Comparison of ENCODE assay signal across 10 cellular contexts in the genomic region with DNA sequence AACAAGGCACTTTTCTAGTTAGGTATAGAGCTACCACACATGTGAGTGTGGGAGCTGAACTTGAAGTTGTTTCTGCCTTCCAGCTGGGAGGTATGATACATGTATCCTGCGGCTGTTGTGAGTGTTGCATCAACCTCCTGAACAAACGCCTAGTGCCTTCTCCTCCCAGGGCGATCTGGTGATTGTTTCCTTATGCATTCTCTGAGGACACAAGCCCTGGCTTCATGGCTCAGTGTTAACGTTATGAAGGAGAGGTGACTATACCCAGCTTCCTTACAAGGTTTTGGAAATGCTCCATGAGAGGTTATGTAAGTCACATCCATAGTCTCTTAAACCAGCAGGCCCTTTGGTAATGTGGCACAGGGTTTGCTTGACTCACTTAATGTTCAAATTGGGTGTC.
DNase-seq lines count a peak whose midpoint lies in the region; ATAC-seq, FAIRE-seq and TF ChIP-seq lines count a peak whose summit lies in the region.
"Had no signal": no experiment of that assay in that cellular context is flagged by ENCODE, and none has a peak within 500 bp of the region (broad histone marks: within the 10 kb centered on the region; RNA-seq: fewer than 3 reads in every experiment).

No MANE protein-coding gene starts in this region.

- CTCF ChIA-PET in endothelial cell of umbilical vein (lab: Charles Lee) = interaction anchor here (0.9 to 1.9 kb wide), 4 partner anchors 10 to 102 kb away, joined by 3 to 9 read pairs (median 4); no protein-coding TSS in a partner anchor

- POLR2A ChIA-PET in endothelial cell of umbilical vein (lab: Charles Lee) = no interaction called here

- no peaks in the 10 kb centered on the region for H4K20me1 ChIP-seq in endothelial cell of umbilical vein (replicated peaks; ENCODE audit: control insufficient read depth, extremely low read depth, insufficient read depth, low read length)

- FAIRE-seq in endothelial cell of umbilical vein (lab: Jason Lieb, UNC) = peak; percentile 64

- no TSS peak for BruUV-seq in endothelial cell of umbilical vein (replicated peaks; lab: Mats Ljungman, UMichigan)

- H3K4me3 ChIP-seq in endothelial cell of umbilical vein (replicated peaks in 1 of 3; ENCODE audit: insufficient read depth in 1 of 3, low read depth in 1 of 3, low read length in 3 of 3) (no peak overlapping the region), prostate gland (no peak overlapping the region)

- peaks cover 9% of the 10 kb centered on the region for H3K36me3 Mint-ChIP-seq in nephron progenitor cell (ENCODE audit: low read depth)
- H3K36me3 Mint-ChIP-seq: activated naive CD4-positive, alpha-beta T cell treated with anti-CD3 and anti-CD28 coated beads, Interleukin-2, amount 50 U/mL, for 24 hours had no signal

- H3K9me3 Mint-ChIP-seq in nephron progenitor cell = no peaks in the 10 kb centered on the region
- H3K9me3 Mint-ChIP-seq: activated naive CD4-positive, alpha-beta T cell treated with anti-CD3 and anti-CD28 coated beads, Interleukin-2, amount 50 U/mL, for 24 hours had no signal

- H3K9me1 ChIP-seq in endothelial cell of umbilical vein (replicated peaks; ENCODE audit: control insufficient read depth, extremely low read depth, insufficient read depth, low read length) = no peaks in the 10 kb centered on the region

- dilution Hi-C loops in endothelial cell of umbilical vein (cut with MboI; ENCODE audit: extremely low pct_ligation_motif_present, low sequenced_read_pairs) = no loop called here

- 34% methylated on average over 4 of the region's 4 CpGs for WGBS in prostate gland

- intact Hi-C loops in endothelial cell of umbilical vein (cut with micrococcal nuclease) (loop anchor here (5.0 kb wide), 2 partner anchors 90 to 185 kb away; no protein-coding TSS in a partner anchor), prostate gland (cut with DNase I) (no loop called here)

- H3K79me2 ChIP-seq in endothelial cell of umbilical vein (ENCODE audit: control insufficient read depth, insufficient read depth, low read length) = no peaks in the 10 kb centered on the region

- H3K27me3 ChIP-seq in endothelial cell of umbilical vein (ENCODE audit: control insufficient read depth in 2 of 2, insufficient read depth in 2 of 2, low read length in 2 of 2) (peaks cover 0 to 1% of the 10 kb centered on the region in 2 experiments), prostate gland (replicated peaks; ENCODE audit: insufficient read depth) (no peaks in the 10 kb centered on the region)

- H3K4me1 ChIP-seq in endothelial cell of umbilical vein (ENCODE audit: control insufficient read depth, extremely low read depth, insufficient read depth, low read length) (peaks cover 20% of the 10 kb centered on the region), prostate gland (replicated peaks) (peaks cover 2% of the 10 kb centered on the region)

- H3K27ac Mint-ChIP-seq in nephron progenitor cell = no peak overlapping the region
- H3K27ac Mint-ChIP-seq: activated naive CD4-positive, alpha-beta T cell treated with anti-CD3 and anti-CD28 coated beads, Interleukin-2, amount 50 U/mL, for 24 hours had no signal

- TF ChIP-seq POLR2A in endothelial cell of umbilical vein (IDR thresholded peaks at IDR 0.05; ENCODE audit: low read depth, low read length) = no peak
- no peak for TF ChIP-seq POLR2A in prostate gland (IDR thresholded peaks at IDR 0.05)

- no peaks in the 10 kb centered on the region for H3K27me3 Mint-ChIP-seq in nephron progenitor cell (ENCODE audit: low read depth, poor library complexity)
- H3K27me3 Mint-ChIP-seq: activated naive CD4-positive, alpha-beta T cell treated with anti-CD3 and anti-CD28 coated beads, Interleukin-2, amount 50 U/mL, for 24 hours had no signal

- no peak for ATAC-seq in GM21737 (IDR thresholded peaks at IDR 0.05; ENCODE audit: unreplicated experiment)
- ATAC-seq in HG03460 (IDR thresholded peaks at IDR 0.05; ENCODE audit: unreplicated experiment) = no peak

- no peak for TF ChIP-seq CTCF in endothelial cell of umbilical vein (IDR thresholded peaks at IDR 0.05; ENCODE audit: extremely low read depth in 1 of 2, insufficient read depth in 1 of 2, low read depth in 1 of 2, low read length in 2 of 2)
- TF ChIP-seq CTCF in prostate gland (IDR thresholded peaks at IDR 0.05) = no peak
- TF ChIP-seq CTCF in nephron progenitor cell (IDR thresholded peaks at IDR 0.05) = no peak

- DNase-seq in EL (peak; percentile 98), NOMO-1 treated with DMSO at 0.1 percent for 48 hours (lab: John Stamatoyannopoulos, UW; ENCODE audit: unreplicated experiment) (peak; percentile 54), endothelial cell of umbilical vein (ENCODE audit: low read depth, low spot score) (peak; percentile 43), prostate gland (ENCODE audit: low spot score) (peak; percentile 39), NCI-H510A (lab: John Stamatoyannopoulos, UW) (no peak), nephron progenitor cell (no peak)
- DNase-seq: NCI-H510A treated with DMSO at 0.1 percent for 48 hours had no signal

- no peaks in the 10 kb centered on the region for H3K36me3 ChIP-seq in endothelial cell of umbilical vein (ENCODE audit: control insufficient read depth in 2 of 2, extremely low read depth in 1 of 2, insufficient read depth in 2 of 2, low read length in 2 of 2)
- H3K36me3 ChIP-seq in prostate gland = no peaks in the 10 kb centered on the region

- H3K27ac ChIP-seq in endothelial cell of umbilical vein (ENCODE audit: insufficient read depth, low read depth, low read length) (no peak overlapping the region), prostate gland (no peak overlapping the region)

- no peak overlapping the region for H2AFZ ChIP-seq in endothelial cell of umbilical vein (ENCODE audit: low read depth, low read length)

- no peaks in the 10 kb centered on the region for H3K9me3 ChIP-seq in endothelial cell of umbilical vein (replicated peaks; ENCODE audit: control insufficient read depth, insufficient read depth, low read length)
- H3K9me3 ChIP-seq in prostate gland = no peaks in the 10 kb centered on the region

- H3K4me2 ChIP-seq in endothelial cell of umbilical vein (ENCODE audit: insufficient read depth, low read length) = no peak overlapping the region

- peaks cover 81% of the 10 kb centered on the region for H3K4me1 Mint-ChIP-seq in nephron progenitor cell
- H3K4me1 Mint-ChIP-seq: activated naive CD4-positive, alpha-beta T cell treated with anti-CD3 and anti-CD28 coated beads, Interleukin-2, amount 50 U/mL, for 24 hours had no signal

- no peak overlapping the region for H3K4me3 Mint-ChIP-seq in nephron progenitor cell
- H3K4me3 Mint-ChIP-seq: activated naive CD4-positive, alpha-beta T cell treated with anti-CD3 and anti-CD28 coated beads, Interleukin-2, amount 50 U/mL, for 24 hours had no signal

- H3K9ac ChIP-seq in endothelial cell of umbilical vein (replicated peaks; ENCODE audit: extremely low read depth, insufficient read depth, low read length) = no peak overlapping the region

TF ChIP-seq in endothelial cell of umbilical vein, 7 proteins besides CTCF, POLR2A, EP300 and RAD21:
- no peak for TF ChIP-seq EZH2 (IDR thresholded peaks at IDR 0.05; ENCODE audit: borderline replicate concordance, low read depth, low read length, severe bottlenecking)
- TF ChIP-seq, protein P1, sequence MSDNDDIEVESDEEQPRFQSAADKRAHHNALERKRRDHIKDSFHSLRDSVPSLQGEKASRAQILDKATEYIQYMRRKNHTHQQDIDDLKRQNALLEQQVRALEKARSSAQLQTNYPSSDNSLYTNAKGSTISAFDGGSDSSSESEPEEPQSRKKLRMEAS (IDR thresholded peaks at IDR 0.05; ENCODE audit: insufficient read depth, insufficient read length) = no peak
- TF ChIP-seq FOS (IDR thresholded peaks at IDR 0.05; ENCODE audit: borderline replicate concordance, insufficient read depth, low read length) = no peak
- no peak for TF ChIP-seq POLR2AphosphoS5 (IDR thresholded peaks at IDR 0.05; ENCODE audit: insufficient read depth, low read depth, low read length)
- no peak for TF ChIP-seq JUN (IDR thresholded peaks at IDR 0.05; ENCODE audit: borderline replicate concordance, insufficient read depth, insufficient read length, low read depth)
- no peak for TF ChIP-seq GATA2 (IDR thresholded peaks at IDR 0.05; ENCODE audit: insufficient read depth, insufficient read length, low read depth, low read length)
- TF ChIP-seq MYC (IDR thresholded peaks at IDR 0.05; ENCODE audit: low read depth, low read length) = no peak

Comparison
In these comparisons a context has a peak if more than half of its experiments do, and no peak if none do; other contexts are left out.
1. DNase-seq: peak in EL (single experiment), NOMO-1 treated with DMSO at 0.1 percent for 48 hours (single experiment), endothelial cell of umbilical vein (single experiment) and prostate gland (single experiment); none in NCI-H510A (single experiment) and nephron progenitor cell (single experiment).